ENCODE assay signal across 8 cellular contexts in the genomic region with DNA sequence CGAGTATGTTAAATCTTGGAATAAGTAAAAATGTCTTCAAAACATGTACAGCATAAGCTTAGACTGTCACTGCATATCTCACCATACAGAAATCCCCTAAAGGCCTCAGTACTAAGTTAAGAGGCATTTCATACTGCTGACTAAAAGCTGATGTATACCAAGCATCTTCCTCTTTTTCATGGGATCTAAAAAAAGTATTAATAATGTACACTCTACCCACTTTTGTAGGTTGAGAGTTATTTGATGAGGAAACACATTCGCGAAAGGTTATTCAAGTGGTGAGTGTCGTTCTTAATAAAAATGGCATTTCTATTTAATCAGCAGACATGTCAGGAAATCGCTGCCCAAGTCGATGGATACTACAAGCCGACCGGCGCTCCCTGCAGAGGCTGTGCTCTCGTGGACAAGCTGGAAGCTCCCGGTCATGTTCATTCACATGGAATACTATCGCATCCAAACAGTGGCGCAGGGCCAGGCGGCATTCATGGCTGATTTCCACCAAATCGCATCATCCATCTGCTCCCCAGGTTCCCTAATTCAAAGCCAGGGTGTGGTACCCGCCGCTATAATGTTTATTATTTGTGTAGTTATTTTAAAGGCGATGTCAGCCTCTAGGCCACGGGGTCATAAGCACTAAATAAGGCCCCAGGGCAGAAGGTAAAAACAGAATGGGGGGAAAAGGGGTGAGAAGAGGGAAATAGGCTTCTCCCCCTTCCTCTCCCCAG. TPM values are rescaled to one million over a fixed set of nuclear protein-coding genes. Genes with fewer than 3 reads are reported as not detected.
DNase-seq lines count a peak whose midpoint lies in the region; ATAC-seq and TF ChIP-seq lines count a peak whose summit lies in the region.

No MANE protein-coding gene starts in this region.

- in situ Hi-C loops in G401 (cut with HindIII; ENCODE audit: low sequenced_read_pairs): no loop called here

- intact Hi-C loops in colonic mucosa (cut with DNase I): loop anchor here (10.0 kb wide), 1 partner anchor 424 kb away; the partner anchor contains the start of gene SREK1

- peak overlapping the region; percentile 80 for H3K27ac Mint-ChIP-seq in T-helper 2 cell treated with Interferon-gamma antibody and Interleukin-4, amounts not matched to agents 5 μg/mL and 100 μg/mL, for 36 hours

- H3K9ac ChIP-seq in Loucy (ENCODE audit: low read depth, low read length, poor library complexity, severe bottlenecking): peak overlapping the region; percentile 82
- peak overlapping the region; percentile 74 to 96 for H3K9ac ChIP-seq in colonic mucosa (ENCODE audit: low read depth in 2 of 2, low read length in 2 of 2)

- H3K36me3 ChIP-seq in Loucy (ENCODE audit: insufficient read depth, low read length) (no peaks in the 10 kb centered on the region), colonic mucosa (no peaks in the 10 kb centered on the region), kidney epithelial cell (ENCODE audit: control insufficient read depth, insufficient read depth, low read length) (no peaks in the 10 kb centered on the region)

- peak; percentile 96 for DNase-seq in G401 (ENCODE audit: low spot score)
- peak; percentile 6 for DNase-seq in T-helper 2 cell treated with Interferon-gamma antibody and Interleukin-4, amounts not matched to agents 5 μg/mL and 100 μg/mL, for 36 hours (ENCODE audit: low spot score)
- DNase-seq in colonic mucosa: peak; percentile 69
- DNase-seq in kidney epithelial cell (ENCODE audit: low read depth): no peak
- DNase-seq in stimulated activated CD4-positive, alpha-beta T cell treated with anti-CD3 and anti-CD28 coated beads, Interleukin-4, amount 100 ng/mL, for 1 hour: peak; percentile 16
- no peak for DNase-seq in SKM-1 (lab: John Stamatoyannopoulos, UW; ENCODE audit: unreplicated experiment)

- no peaks in the 10 kb centered on the region for H3F3A ChIP-seq in Loucy (ENCODE audit: low read depth)

- H3K4me1 ChIP-seq in Loucy (ENCODE audit: insufficient read depth, low read length, poor library complexity, severe bottlenecking) (peaks cover 39% of the 10 kb centered on the region), colonic mucosa (no peaks in the 10 kb centered on the region)

- H3K9me3 Mint-ChIP-seq in T-helper 2 cell treated with Interferon-gamma antibody and Interleukin-4, amounts not matched to agents 5 μg/mL and 100 μg/mL, for 36 hours: no peaks in the 10 kb centered on the region

- ATAC-seq in GM21825 (IDR thresholded peaks at IDR 0.05; ENCODE audit: unreplicated experiment): peak; percentile 22

- H3K27ac ChIP-seq in colonic mucosa: peak overlapping the region; percentile 74

- H3K27me3 Mint-ChIP-seq in T-helper 2 cell treated with Interferon-gamma antibody and Interleukin-4, amounts not matched to agents 5 μg/mL and 100 μg/mL, for 36 hours (ENCODE audit: low read depth): no peaks in the 10 kb centered on the region

- no peaks in the 10 kb centered on the region for H4K20me1 ChIP-seq in Loucy (ENCODE audit: insufficient read depth, low read length, poor library complexity, severe bottlenecking)

- peaks cover 10% of the 10 kb centered on the region; the same call in 1 of the 2 replicates for H3K79me2 ChIP-seq in Loucy (ENCODE audit: insufficient read depth, low read length)

- peaks cover 9% of the 10 kb centered on the region for H3K36me3 Mint-ChIP-seq in T-helper 2 cell treated with Interferon-gamma antibody and Interleukin-4, amounts not matched to agents 5 μg/mL and 100 μg/mL, for 36 hours (ENCODE audit: low read depth)

- H3K9me3 ChIP-seq in Loucy (ENCODE audit: insufficient read depth, low read depth, low read length) (no peaks in the 10 kb centered on the region), colonic mucosa (no peaks in the 10 kb centered on the region)

- H3K9me2 ChIP-seq in Loucy (replicated peaks; ENCODE audit: low read depth, low read length): no peaks in the 10 kb centered on the region

- peaks cover 29% of the 10 kb centered on the region for H3K4me1 Mint-ChIP-seq in T-helper 2 cell treated with Interferon-gamma antibody and Interleukin-4, amounts not matched to agents 5 μg/mL and 100 μg/mL, for 36 hours (ENCODE audit: low read depth)

- H3K27me3 ChIP-seq in Loucy (ENCODE audit: insufficient read depth, low read length, poor library complexity, severe bottlenecking) (no peaks in the 10 kb centered on the region), colonic mucosa (no peaks in the 10 kb centered on the region), kidney epithelial cell (ENCODE audit: control insufficient read depth, insufficient read depth, low read length) (no peaks in the 10 kb centered on the region)

- peak overlapping the region; percentile 93 for H3K4me3 ChIP-seq in Loucy (ENCODE audit: low read length, poor library complexity, severe bottlenecking)
- H3K4me3 ChIP-seq in colonic mucosa: peak overlapping the region; percentile 99
- peak overlapping the region; percentile 77 for H3K4me3 ChIP-seq in kidney epithelial cell (ENCODE audit: low read depth, low read length)

- TF ChIP-seq CTCF in Loucy (conservative IDR thresholded peaks at IDR 0.05; ENCODE audit: low read length) (no peak), colonic mucosa (IDR thresholded peaks at IDR 0.05) (no peak), kidney epithelial cell (IDR thresholded peaks at IDR 0.05; ENCODE audit: insufficient read depth, low read length, poor library complexity, severe bottlenecking) (no peak)

- peak overlapping the region; percentile 90 for H3K4me2 ChIP-seq in Loucy (ENCODE audit: low read depth, low read length, poor library complexity, severe bottlenecking)

- H2AFZ ChIP-seq in Loucy (ENCODE audit: low read length): peak overlapping the region; percentile 93

- peak overlapping the region; percentile 83 for H3K4me3 Mint-ChIP-seq in T-helper 2 cell treated with Interferon-gamma antibody and Interleukin-4, amounts not matched to agents 5 μg/mL and 100 μg/mL, for 36 hours

RNA-seq across cellular contexts. Expression of gene SGTB, which starts 0.7 kb away (rescaled TPM):
- 14.0 and 18.7 TPM in 2 replicates for total RNA-seq in G401 (2014; rRNA removed; shearing (Covaris generic))
- 1 to 10 TPM; 3.7 to 4.4 TPM for total RNA-seq in colonic mucosa
- 10.5 and 12.4 TPM in 2 replicates for total RNA-seq in kidney epithelial cell

RNA-seq across cellular contexts. Expression of gene NLN, which starts 0.8 kb away (rescaled TPM):
- total RNA-seq in G401 (2014; rRNA removed; shearing (Covaris generic)): 53.6 and 81.4 TPM in 2 replicates
- total RNA-seq in colonic mucosa (10 to 100 TPM; 13.7 to 24.6 TPM), kidney epithelial cell (31.0 and 35.2 TPM in 2 replicates)

Comparison
In these comparisons a context has a peak if more than half of its experiments do, and no peak if none do; other contexts are left out.
1. DNase-seq: peak in G401 (single experiment), T-helper 2 cell treated with Interferon-gamma antibody and Interleukin-4, amounts not matched to agents 5 μg/mL and 100 μg/mL, for 36 hours (single experiment), colonic mucosa (single experiment) and stimulated activated CD4-positive, alpha-beta T cell treated with anti-CD3 and anti-CD28 coated beads, Interleukin-4, amount 100 ng/mL, for 1 hour (single experiment); none in kidney epithelial cell (single experiment) and SKM-1 (single experiment).
2. Peak in every context shown above with its lines, with median percentiles within 50 percentile points of each other: H3K4me3 ChIP-seq.